12 cellular contexts compared by ENCODE assay signal in genomic region chr3:160012108-160012507, GRCh38.
DNase-seq lines count a peak whose midpoint lies in the region; ATAC-seq lines count a peak whose summit lies in the region.
"Had no signal": no experiment of that assay in that cellular context is flagged by ENCODE, and none has a peak within 500 bp of the region (broad histone marks: within the 10 kb centered on the region; RNA-seq: fewer than 3 reads in every experiment).

No MANE protein-coding gene starts in this region.

- DNase-seq in SIG-M5 treated with dmso at 0.1 percent for 504 hours (lab: John Stamatoyannopoulos, UW; ENCODE audit: unreplicated experiment): peak; percentile 68
- no peak for DNase-seq in SIG-M5 (lab: John Stamatoyannopoulos, UW)
- DNase-seq in memory B cell (ENCODE audit: low spot score in 2 of 2): no peak
- DNase-seq in KG1 (lab: John Stamatoyannopoulos, UW): no peak
- DNase-seq in GDM1 (lab: John Stamatoyannopoulos, UW): no peak
- DNase-seq in T1000 (lab: John Stamatoyannopoulos, UW): no peak
- DNase-seq: activated CD4-positive, alpha-beta T cell treated with anti-CD3 and anti-CD28 coated beads for 1 hour; NCI-H345; psoas muscle had no signal

- no peaks in the 10 kb centered on the region for H3K9me3 Mint-ChIP-seq in memory B cell
- H3K9me3 Mint-ChIP-seq: central memory CD8-positive, alpha-beta T cell had no signal

- H3K4me3 Mint-ChIP-seq in memory B cell: peak overlapping the region; percentile 24
- H3K4me3 Mint-ChIP-seq: central memory CD8-positive, alpha-beta T cell had no signal

- H3K27ac Mint-ChIP-seq in memory B cell: peak overlapping the region; percentile 66

- peak; percentile 81 for ATAC-seq in GM21619 (IDR thresholded peaks at IDR 0.05; ENCODE audit: unreplicated experiment)
- peak; percentile 77 for ATAC-seq in HG03442 (IDR thresholded peaks at IDR 0.05; ENCODE audit: unreplicated experiment)
- ATAC-seq in memory B cell (ENCODE audit: low read depth): peak; percentile 98
- ATAC-seq: psoas muscle had no signal

- peaks cover 21% of the 10 kb centered on the region for H3K4me1 Mint-ChIP-seq in memory B cell

- H3K27me3 Mint-ChIP-seq in memory B cell: no peaks in the 10 kb centered on the region
- H3K27me3 Mint-ChIP-seq: central memory CD8-positive, alpha-beta T cell had no signal

- H3K36me3 Mint-ChIP-seq in memory B cell: no peaks in the 10 kb centered on the region
